18 cellular contexts compared by ENCODE assay signal in genomic region chr11:102933627-102934026, GRCh38. TPM values are rescaled to one million over a fixed set of nuclear protein-coding genes. Genes with fewer than 3 reads are reported as not detected.
DNase-seq lines count a peak whose midpoint lies in the region; ATAC-seq and TF ChIP-seq lines count a peak whose summit lies in the region.
"Had no signal": no experiment of that assay in that cellular context is flagged by ENCODE, and none has a peak within 500 bp of the region (broad histone marks: within the 10 kb centered on the region; RNA-seq: fewer than 3 reads in every experiment).

No MANE protein-coding gene starts in this region.

- intact Hi-C loops in posterior vena cava (cut with DNase I) = no loop called here

- H3K4me3 ChIP-seq in SK-N-SH (ENCODE audit: low read depth in 2 of 2, low read length in 1 of 2) = no peak overlapping the region
- H3K4me3 ChIP-seq in suprapubic skin = no peak overlapping the region
- H3K4me3 ChIP-seq: gastroesophageal sphincter, right lobe of liver had no signal

- no peak overlapping the region for H3K4me2 ChIP-seq in SK-N-SH

- no peaks in the 10 kb centered on the region for H3K79me2 ChIP-seq in SK-N-SH (ENCODE audit: insufficient read depth)

- TF ChIP-seq CTCF in WTC11 (IDR thresholded peaks at IDR 0.05) (no peak), SK-N-SH (IDR thresholded peaks at IDR 0.05) (no peak), suprapubic skin (IDR thresholded peaks at IDR 0.05) (no peak)

- H3K9me3 ChIP-seq in SK-N-SH = no peaks in the 10 kb centered on the region
- H3K9me3 ChIP-seq in suprapubic skin = no peaks in the 10 kb centered on the region
- H3K9me3 ChIP-seq: gastroesophageal sphincter, right lobe of liver had no signal

- peak; percentile 63 for ATAC-seq in GM18511 (IDR thresholded peaks at IDR 0.05; ENCODE audit: unreplicated experiment)
- peak; percentile 65 for ATAC-seq in GM21423 (IDR thresholded peaks at IDR 0.05; ENCODE audit: unreplicated experiment)
- peak; percentile 48 for ATAC-seq in HG03432 (IDR thresholded peaks at IDR 0.05; ENCODE audit: unreplicated experiment)
- peak; percentile 57 for ATAC-seq in WTC11
- ATAC-seq: activated CD4-positive, alpha-beta T cell treated with anti-CD3 and anti-CD28 coated beads for 36 hours; gastroesophageal sphincter; right lobe of liver had no signal

- TF ChIP-seq RAD21 in SK-N-SH (IDR thresholded peaks at IDR 0.05; ENCODE audit: low read length) = no peak

- H3K36me3 ChIP-seq in SK-N-SH (replicated peaks in 1 of 2; ENCODE audit: control insufficient read depth in 1 of 2, insufficient read depth in 2 of 2, low read length in 1 of 2) = no peaks in the 10 kb centered on the region
- no peaks in the 10 kb centered on the region for H3K36me3 ChIP-seq in suprapubic skin
- H3K36me3 ChIP-seq: gastroesophageal sphincter, right lobe of liver had no signal

- H4K20me1 ChIP-seq in SK-N-SH (ENCODE audit: insufficient read depth) = no peaks in the 10 kb centered on the region

- no peak overlapping the region for H2AFZ ChIP-seq in SK-N-SH (ENCODE audit: low read depth)

- H3K27me3 ChIP-seq in SK-N-SH (ENCODE audit: insufficient read depth) = no peaks in the 10 kb centered on the region; the same call in 1 of the 2 replicates
- H3K27me3 ChIP-seq in suprapubic skin = peaks cover 6% of the 10 kb centered on the region
- H3K27me3 ChIP-seq: gastroesophageal sphincter, right lobe of liver had no signal

- no peak overlapping the region for H3K4me3 Mint-ChIP-seq in WTC11
- H3K4me3 Mint-ChIP-seq: activated CD4-positive, alpha-beta T cell treated with anti-CD3 and anti-CD28 coated beads for 36 hours; brain; natural killer cell treated with Interleukin-12 subunit alpha and Interleukin-12 subunit beta and Interleukin-15 and Interleukin-18, amount 100 ng/mL, for 72 hours had no signal

- H3K27me3 Mint-ChIP-seq in WTC11 (ENCODE audit: low read depth) = no peaks in the 10 kb centered on the region

- H3K4me1 Mint-ChIP-seq in WTC11 = peaks cover under 1% of the 10 kb centered on the region; the same call in 1 of the 2 replicates
- H3K4me1 Mint-ChIP-seq: activated CD4-positive, alpha-beta T cell treated with anti-CD3 and anti-CD28 coated beads for 36 hours; brain had no signal

- no peaks in the 10 kb centered on the region for H3K9me2 ChIP-seq in SK-N-SH

- no peaks in the 10 kb centered on the region for H3F3A ChIP-seq in SK-N-SH (replicated peaks; ENCODE audit: insufficient read depth)

- TF ChIP-seq POLR2A in suprapubic skin (IDR thresholded peaks at IDR 0.05) = no peak

- no peak overlapping the region for H3K9ac ChIP-seq in SK-N-SH

- DNase-seq in WTC11 (ENCODE audit: low spot score) (no peak), superior temporal gyrus (ENCODE audit: extremely low spot score) (no peak), SK-N-SH (no peak), posterior vena cava (ENCODE audit: low spot score) (no peak), suprapubic skin (ENCODE audit: low spot score in 2 of 2) (no peak)
- DNase-seq: activated CD4-positive, alpha-beta T cell treated with anti-CD3 and anti-CD28 coated beads for 36 hours; C1 segment of cervical spinal cord; effector memory CD4-positive, alpha-beta T cell; kidney glomerular epithelial cell; NCI-H1930; right lobe of liver had no signal

- POLR2A ChIA-PET in WTC11 (lab: Charles Lee) = interaction anchor here (0.9 kb wide), 1 partner anchor 9 kb away, joined by 4 read pairs; no protein-coding TSS in a partner anchor
- POLR2A ChIA-PET in SK-N-SH (lab: Yijun Ruan, JAX) = no interaction called here

- H3K27ac ChIP-seq in SK-N-SH (ENCODE audit: low read depth in 2 of 2, low read length in 1 of 2) (no peak overlapping the region), suprapubic skin (no peak overlapping the region)
- H3K27ac ChIP-seq: gastroesophageal sphincter, right lobe of liver had no signal

- no peaks in the 10 kb centered on the region for H3K36me3 Mint-ChIP-seq in WTC11
- H3K36me3 Mint-ChIP-seq: brain; natural killer cell treated with Interleukin-12 subunit alpha and Interleukin-12 subunit beta and Interleukin-15 and Interleukin-18, amount 100 ng/mL, for 72 hours had no signal

- H3K9me3 Mint-ChIP-seq in WTC11 = peaks cover 9% of the 10 kb centered on the region
- H3K9me3 Mint-ChIP-seq: natural killer cell treated with Interleukin-12 subunit alpha and Interleukin-12 subunit beta and Interleukin-15 and Interleukin-18, amount 100 ng/mL, for 72 hours had no signal

- 70% methylated on average over 3 of the region's 3 CpGs for WGBS in SK-N-SH (ENCODE audit: low lambda C conversion rate)
- 84% methylated on average over 3 of the region's 3 CpGs for WGBS in suprapubic skin

- no peak overlapping the region for H3K27ac Mint-ChIP-seq in WTC11
- H3K27ac Mint-ChIP-seq: activated CD4-positive, alpha-beta T cell treated with anti-CD3 and anti-CD28 coated beads for 36 hours; brain; natural killer cell treated with Interleukin-12 subunit alpha and Interleukin-12 subunit beta and Interleukin-15 and Interleukin-18, amount 100 ng/mL, for 72 hours had no signal

- TF ChIP-seq EP300 in SK-N-SH (IDR thresholded peaks at IDR 0.05; ENCODE audit: borderline replicate concordance in 1 of 2, low read depth in 1 of 2, low read length in 1 of 2) (no peak), suprapubic skin (IDR thresholded peaks at IDR 0.05) (no peak)

- CTCF ChIA-PET in WTC11 (lab: Charles Lee) = interaction anchor here (1.6 kb wide), 2 partner anchors 102 to 126 kb away, joined by 3 to 5 read pairs; no protein-coding TSS in a partner anchor
- CTCF ChIA-PET in SK-N-SH (lab: Yijun Ruan, JAX) = interaction anchor here (1.3 to 5.4 kb wide), 2 partner anchors 7 to 12 kb away, joined by 3 to 36 read pairs; no protein-coding TSS in a partner anchor

- H3K4me1 ChIP-seq in SK-N-SH (ENCODE audit: control insufficient read depth in 1 of 2, insufficient read depth in 2 of 2, low read depth in 1 of 2, low read length in 1 of 2) (peaks cover 0 to 10% of the 10 kb centered on the region in 2 experiments; a peak in 1 of 4 replicates), suprapubic skin (no peaks in the 10 kb centered on the region)
- H3K4me1 ChIP-seq: gastroesophageal sphincter, right lobe of liver had no signal

TF ChIP-seq in WTC11, 78 proteins besides CTCF, POLR2A, EP300 and RAD21:
- TF ChIP-seq ZNF512 (CRISPR knock-in tag; IDR thresholded peaks at IDR 0.05; ENCODE audit: borderline replicate concordance) (no peak), TEAD1 (CRISPR knock-in tag; IDR thresholded peaks at IDR 0.05) (no peak), SOX15 (CRISPR knock-in tag; IDR thresholded peaks at IDR 0.05) (no peak), TP53 (CRISPR knock-in tag; IDR thresholded peaks at IDR 0.05) (no peak), ZNF416 (CRISPR knock-in tag; IDR thresholded peaks at IDR 0.05) (no peak)

TF ChIP-seq in SK-N-SH, 30 proteins besides CTCF, POLR2A, EP300 and RAD21 (continues in another document):
- TF ChIP-seq SMC3 (IDR thresholded peaks at IDR 0.05; ENCODE audit: low read depth, low read length) (no peak), SIN3A (IDR thresholded peaks at IDR 0.05; ENCODE audit: borderline replicate concordance, low read depth, low read length) (no peak), TEAD4 (IDR thresholded peaks at IDR 0.05; ENCODE audit: borderline replicate concordance, insufficient read depth) (no peak), POLR2AphosphoS5 (IDR thresholded peaks at IDR 0.05; ENCODE audit: low read depth, low read length) (no peak), YY1 (IDR thresholded peaks at IDR 0.05; ENCODE audit: low read depth) (no peak), RFX5 (IDR thresholded peaks at IDR 0.05; ENCODE audit: low read length) (no peak), USF2 (IDR thresholded peaks at IDR 0.05; ENCODE audit: borderline replicate concordance, low read depth, low read length) (no peak), IRF3 (IDR thresholded peaks at IDR 0.05; ENCODE audit: low read depth, low read length) (no peak)

RNA-seq across cellular contexts. Expression of gene MMP13, which starts 21.9 kb away (rescaled TPM):
- total RNA-seq in WTC11 (2021) (not detected in 3 replicates), posterior vena cava (not detected), suprapubic skin (1 to 10 TPM in 1 of 4 donors, under 1 TPM in 1, not detected in 2; 0.72 to 3.3 TPM)
- 0.12 and 0.15 TPM in 2 replicates for polyA plus RNA-seq in SK-N-SH (2012; rRNA removed)
- polyA plus RNA-seq in SK-N-SH (2012; cell fraction: cytosol; rRNA removed) = 0.08 and 0.10 TPM in 2 replicates
- polyA plus RNA-seq in SK-N-SH (2012; cell fraction: nucleus; rRNA removed) = 0.06 and 0.10 TPM in 2 replicates
- total RNA-seq: activated CD4-positive, alpha-beta T cell treated with anti-CD3 and anti-CD28 coated beads for 36 hours; gastroesophageal sphincter; natural killer cell treated with Interleukin-12 subunit alpha and Interleukin-12 subunit beta and Interleukin-15 and Interleukin-18, amount 100 ng/mL, for 72 hours; right lobe of liver had no signal

RNA-seq across cellular contexts. Expression of gene MMP12, which starts 58.8 kb away (rescaled TPM):
- total RNA-seq in WTC11 (2021) (not detected in 3 replicates), posterior vena cava (not detected), suprapubic skin (not detected)
- 2.0 and 2.8 TPM in 2 replicates for polyA plus RNA-seq in SK-N-SH (2012; rRNA removed)
- 2.7 and 2.9 TPM in 2 replicates for polyA plus RNA-seq in SK-N-SH (2012; cell fraction: cytosol; rRNA removed)
- 1.00 and 2.0 TPM in 2 replicates for polyA plus RNA-seq in SK-N-SH (2012; cell fraction: nucleus; rRNA removed)
- total RNA-seq: activated CD4-positive, alpha-beta T cell treated with anti-CD3 and anti-CD28 coated beads for 36 hours; gastroesophageal sphincter; natural killer cell treated with Interleukin-12 subunit alpha and Interleukin-12 subunit beta and Interleukin-15 and Interleukin-18, amount 100 ng/mL, for 72 hours; temporal lobe had no signal
